ENCODE assay signal across 13 cellular contexts in genomic region chr13:39892731-39893293, GRCh38.
DNase-seq lines count a peak whose midpoint lies in the region; ATAC-seq, FAIRE-seq and TF ChIP-seq lines count a peak whose summit lies in the region.
"Had no signal": no experiment of that assay in that cellular context is flagged by ENCODE, and none has a peak within 500 bp of the region (broad histone marks: within the 10 kb centered on the region; RNA-seq: fewer than 3 reads in every experiment).

No MANE protein-coding gene starts in this region.

- TF ChIP-seq RAD21 in K562 (CRISPR knock-in tag; conservative IDR thresholded peaks at IDR 0.05 in 1 of 2, IDR thresholded peaks at IDR 0.05 in 1 of 2), result no peak

- TF ChIP-seq CTCF in AG10803 (conservative IDR thresholded peaks at IDR 0.05; ENCODE audit: low read length) (no peak), K562 (IDR thresholded peaks at IDR 0.05 in 2 of 3, conservative IDR thresholded peaks at IDR 0.05 in 1 of 3; ENCODE audit: insufficient read depth in 2 of 3, low read depth in 1 of 3, low read length in 3 of 3) (no peak)

- no peaks in the 10 kb centered on the region for H3K36me3 ChIP-seq in K562 (ENCODE audit: control insufficient read depth, insufficient read depth, low read length)

- peak; percentile 54 for DNase-seq in AG10803 (ENCODE audit: low read depth)
- peak in 29 of 34 experiments; percentile 0 to 52 (median 14) for DNase-seq in T-cell
- DNase-seq in K562 (ENCODE audit: extremely low read depth in 1 of 4, low spot score in 3 of 4), result no peak
- peak in 7 of 10 donors; percentile 13 to 62 (median 24) for DNase-seq in naive thymus-derived CD8-positive, alpha-beta T cell
- DNase-seq in NCI-H345 (lab: John Stamatoyannopoulos, UW), result no peak
- no peak for DNase-seq in T-helper 9 cell
- DNase-seq: activated CD4-positive, CD25-positive, alpha-beta regulatory T cell treated with anti-CD3 and anti-CD28 coated beads, Interleukin-2, amount 50 U/mL, for 72 hours; C1 segment of cervical spinal cord; cerebellar nuclear complex; natural killer cell; NCI-H2107 had no signal

- no peak for FAIRE-seq in K562 (lab: Jason Lieb, UNC)

- intact Hi-C loops in K562 (cut with micrococcal nuclease), result no loop called here

- H3K27me3 Mint-ChIP-seq in T-cell, result no peaks in the 10 kb centered on the region
- no peaks in the 10 kb centered on the region for H3K27me3 Mint-ChIP-seq in naive thymus-derived CD8-positive, alpha-beta T cell

- CTCF ChIA-PET in T-cell (lab: Charles Lee) (no interaction called here), K562 (lab: Yijun Ruan, JAX; ENCODE audit: low intra/inter-chr PET ratio) (no interaction called here)

- no peak for TF ChIP-seq EP300 in K562 (IDR thresholded peaks at IDR 0.05; ENCODE audit: low read length)

- H3K27me3 ChIP-seq in K562 (ENCODE audit: control insufficient read depth in 2 of 2, insufficient read depth in 2 of 2, low read length in 2 of 2), result no peaks in the 10 kb centered on the region

- no peaks in the 10 kb centered on the region for H4K20me1 ChIP-seq in K562 (replicated peaks; ENCODE audit: control insufficient read depth, insufficient read depth, low read length)

- no peaks in the 10 kb centered on the region for H3K9me3 Mint-ChIP-seq in T-cell
- H3K9me3 Mint-ChIP-seq in naive thymus-derived CD8-positive, alpha-beta T cell, result no peaks in the 10 kb centered on the region
- H3K9me3 Mint-ChIP-seq: natural killer cell had no signal

- H3K9ac ChIP-seq in K562 (ENCODE audit: insufficient read depth in 1 of 2, low read depth in 2 of 2, low read length in 2 of 2), result no peak overlapping the region

- H2AFZ ChIP-seq in K562 (ENCODE audit: low read depth, low read length), result no peak overlapping the region

- H3K27ac ChIP-seq in K562 (ENCODE audit: extremely low read depth, low read depth, low read length), result no peak overlapping the region

- in situ Hi-C loops in K562 (cut with MboI), result no loop called here

- no peak overlapping the region for H3K4me2 ChIP-seq in K562 (ENCODE audit: insufficient read depth, low read length)

- no peak for TF ChIP-seq POLR2A in K562 (conservative IDR thresholded peaks at IDR 0.05)

- H3K4me3 ChIP-seq in AG10803 (ENCODE audit: low read length) (no peak overlapping the region), K562 (no peak overlapping the region)

- WGBS in K562 (ENCODE audit: insufficient coverage, low coverage, missing lambda C conversion rate), result 0% methylated on average over 3 of the region's 5 CpGs

- POLR2A ChIA-PET in T-cell (lab: Charles Lee), result interaction anchor here in 1 of 2 donors (1.0 kb wide), 1 partner anchor 10 kb away, joined by 3 read pairs; no protein-coding TSS in a partner anchor
- POLR2A ChIA-PET in K562 (lab: Yijun Ruan, JAX), result interaction anchor here (0.7 to 1.4 kb wide), 2 partner anchors 9 to 14 kb away, joined by 3 to 4 read pairs; no protein-coding TSS in a partner anchor
- POLR2A ChIA-PET in naive thymus-derived CD8-positive, alpha-beta T cell (lab: Charles Lee), result interaction anchor here (0.6 to 1.4 kb wide), 2 partner anchors 53 to 423 kb away, joined by 3 read pairs; no protein-coding TSS in a partner anchor

- no peaks in the 10 kb centered on the region for H3K4me1 ChIP-seq in K562 (replicated peaks in 1 of 2; ENCODE audit: control insufficient read depth in 2 of 2, insufficient read depth in 2 of 2, low read length in 2 of 2)

- H3K79me2 ChIP-seq in K562 (ENCODE audit: control insufficient read depth, insufficient read depth, low read length), result no peaks in the 10 kb centered on the region

- no peaks in the 10 kb centered on the region for H3K9me1 ChIP-seq in K562 (ENCODE audit: control insufficient read depth, insufficient read depth, low read length)

- peak overlapping the region; percentile 86 for H3K27ac Mint-ChIP-seq in T-cell
- peak overlapping the region; percentile 31 to 85 (median 78) for H3K27ac Mint-ChIP-seq in naive thymus-derived CD8-positive, alpha-beta T cell
- H3K27ac Mint-ChIP-seq: natural killer cell had no signal

- BruUV-seq in K562 (replicated peaks; lab: Mats Ljungman, UMichigan), result no TSS peak

- H3K36me3 Mint-ChIP-seq in T-cell, result no peaks in the 10 kb centered on the region
- peaks cover 0 to 2% (median 0%) of the 10 kb centered on the region in 3 donors for H3K36me3 Mint-ChIP-seq in naive thymus-derived CD8-positive, alpha-beta T cell
- H3K36me3 Mint-ChIP-seq: natural killer cell had no signal

- ATAC-seq in T-cell (replicated peaks in 1 of 4) (peak; percentile 79 to 89 (median 86)), K562 (no peak), GM21515 (IDR thresholded peaks at IDR 0.05; ENCODE audit: unreplicated experiment) (no peak), HG03521 (IDR thresholded peaks at IDR 0.05; ENCODE audit: unreplicated experiment) (no peak)
- peak; percentile 80 to 92 for ATAC-seq in naive thymus-derived CD8-positive, alpha-beta T cell
- ATAC-seq: natural killer cell had no signal

- H3K4me1 Mint-ChIP-seq in T-cell, result peaks cover 38 to 44% (median 41%) of the 10 kb centered on the region in 3 donors
- peaks cover 25 to 45% (median 30%) of the 10 kb centered on the region in 4 donors for H3K4me1 Mint-ChIP-seq in naive thymus-derived CD8-positive, alpha-beta T cell

- no peaks in the 10 kb centered on the region for H3K9me3 ChIP-seq in K562 (replicated peaks; ENCODE audit: control insufficient read depth, insufficient read depth, low read depth, low read length)

- H3K4me3 Mint-ChIP-seq in T-cell, result peak overlapping the region; percentile 28 to 60 (median 49)
- H3K4me3 Mint-ChIP-seq in naive thymus-derived CD8-positive, alpha-beta T cell, result peak overlapping the region; percentile 36 to 80 (median 68)
- H3K4me3 Mint-ChIP-seq: natural killer cell had no signal

TF ChIP-seq in K562, 482 proteins besides CTCF, POLR2A, EP300 and RAD21:
- TF ChIP-seq ETV1 (tag; conservative IDR thresholded peaks at IDR 0.05; ENCODE audit: low read depth) (0 out of 2 replicates have a peak, but pooled peaks have one; percentile 23), SETDB1 (IDR thresholded peaks at IDR 0.05; ENCODE audit: low read length) (no peak), CXXC5 (CRISPR knock-in tag; IDR thresholded peaks at IDR 0.05) (no peak), GABPA (tag; conservative IDR thresholded peaks at IDR 0.05; ENCODE audit: low read depth) (peak; percentile 43; the same call in 1 of the 2 replicates)

Comparison
In these comparisons a context has a peak if more than half of its experiments do, and no peak if none do; other contexts are left out.
1. DNase-seq: peak in AG10803 (single experiment), T-cell (29 of 34) and naive thymus-derived CD8-positive, alpha-beta T cell (7 of 10); none in K562 (0 of 4), NCI-H345 (single experiment) and T-helper 9 cell (single experiment).
2. ATAC-seq: peak in T-cell (4 of 4) and naive thymus-derived CD8-positive, alpha-beta T cell (2 of 2); none in K562 (single experiment), GM21515 (single experiment) and HG03521 (single experiment).